In genomic region chr19:46428278-46429141, GRCh38 we compare ENCODE assay signal across 9 cellular contexts. TPM values are rescaled to one million over a fixed set of nuclear protein-coding genes. Genes with fewer than 3 reads are reported as not detected.
A peak's percentile ranks its signal among the peaks of the same experiment; 100 is the strongest.
DNase-seq lines count a peak whose midpoint lies in the region; ATAC-seq and TF ChIP-seq lines count a peak whose summit lies in the region.
"Had no signal": no experiment of that assay in that cellular context is flagged by ENCODE, and none has a peak within 500 bp of the region (broad histone marks: within the 10 kb centered on the region; RNA-seq: fewer than 3 reads in every experiment).

TSS of gene PNMA8C (minus strand) at chr19:46428936. CDS start at chr19:46428359, 577 bp downstream.

- intact Hi-C loops in left ventricle myocardium inferior (cut with micrococcal nuclease) (no loop called here), posterior cingulate gyrus (cut with DNase I) (loop anchor here (5.0 kb wide), 1 partner anchor 44 kb away; the partner anchor contains the start of gene PNMA8A)

- H3K9me3 Mint-ChIP-seq in activated naive CD8-positive, alpha-beta T cell treated with anti-CD3 and anti-CD28 coated beads, Interleukin-2, amount 50 U/mL, for 24 hours: no peaks in the 10 kb centered on the region

- H3K4me3 Mint-ChIP-seq in activated naive CD8-positive, alpha-beta T cell treated with anti-CD3 and anti-CD28 coated beads, Interleukin-2, amount 50 U/mL, for 24 hours: peak within 1 kb of the TSS; percentile 72

- TF ChIP-seq CTCF in left ventricle myocardium inferior (IDR thresholded peaks at IDR 0.05; ENCODE audit: borderline replicate concordance): no peak
- no peak for TF ChIP-seq CTCF in foreskin keratinocyte (conservative IDR thresholded peaks at IDR 0.05)

- H3K36me3 Mint-ChIP-seq in activated naive CD8-positive, alpha-beta T cell treated with anti-CD3 and anti-CD28 coated beads, Interleukin-2, amount 50 U/mL, for 24 hours (ENCODE audit: low read depth): no peaks in the 10 kb centered on the region

- peak within 1 kb of the TSS; percentile 32 for H3K4me3 ChIP-seq in left ventricle myocardium inferior

- H3K4me1 ChIP-seq in left ventricle myocardium inferior: peaks cover 31% of the 10 kb centered on the region
- peaks cover 6% of the 10 kb centered on the region for H3K4me1 ChIP-seq in foreskin keratinocyte

- no peaks in the 10 kb centered on the region for H3K9me3 ChIP-seq in left ventricle myocardium inferior (replicated peaks)

- H3K27ac Mint-ChIP-seq in activated naive CD8-positive, alpha-beta T cell treated with anti-CD3 and anti-CD28 coated beads, Interleukin-2, amount 50 U/mL, for 24 hours: peak within 1 kb of the TSS; percentile 59

- peaks cover 26% of the 10 kb centered on the region for H3K27me3 ChIP-seq in left ventricle myocardium inferior (ENCODE audit: low read depth)
- peaks cover 14% of the 10 kb centered on the region for H3K27me3 ChIP-seq in foreskin keratinocyte

- DNase-seq in H4 (ENCODE audit: low spot score): peak; percentile 68
- peak; percentile 46 to 53 for DNase-seq in SHP77 (lab: John Stamatoyannopoulos, UW)
- peak; percentile 69 for DNase-seq in activated naive CD8-positive, alpha-beta T cell treated with anti-CD3 and anti-CD28 coated beads, Interleukin-2, amount 50 U/mL, for 24 hours
- peak; percentile 75 for DNase-seq in left ventricle myocardium inferior
- peak; percentile 83 to 98 (median 90) for DNase-seq in posterior cingulate gyrus
- no peak for DNase-seq in foreskin keratinocyte

- peaks cover 32% of the 10 kb centered on the region for H3K4me1 Mint-ChIP-seq in activated naive CD8-positive, alpha-beta T cell treated with anti-CD3 and anti-CD28 coated beads, Interleukin-2, amount 50 U/mL, for 24 hours

- H3K27ac ChIP-seq in left ventricle myocardium inferior (replicated peaks): no peak within 1 kb of the TSS
- H3K27ac ChIP-seq in foreskin keratinocyte: no peak within 1 kb of the TSS

- H3K36me3 ChIP-seq in left ventricle myocardium inferior: no peaks in the 10 kb centered on the region

- peaks cover 77% of the 10 kb centered on the region for H3K27me3 Mint-ChIP-seq in activated naive CD8-positive, alpha-beta T cell treated with anti-CD3 and anti-CD28 coated beads, Interleukin-2, amount 50 U/mL, for 24 hours

- peak; percentile 35 for ATAC-seq in activated naive CD8-positive, alpha-beta T cell treated with anti-CD3 and anti-CD28 coated beads, Interleukin-2, amount 50 U/mL, for 24 hours
- ATAC-seq in foreskin keratinocyte (no peak), GM18511 (IDR thresholded peaks at IDR 0.05; ENCODE audit: unreplicated experiment) (no peak), GM21723 (IDR thresholded peaks at IDR 0.05; ENCODE audit: unreplicated experiment) (no peak)

RNA-seq across cellular contexts. Expression of gene PNMA8C, which starts in this region (rescaled TPM):
- not detected in 2 replicates for total RNA-seq in H4 (2014; rRNA removed; shearing (Covaris generic))
- total RNA-seq in left ventricle myocardium inferior: not detected
- total RNA-seq in foreskin keratinocyte: not detected in 2 replicates
- polyA plus RNA-seq in foreskin keratinocyte: not detected in 2 replicates
- total RNA-seq: NCI-H460 had no signal

Comparison
In these comparisons a context has a peak if more than half of its experiments do, and no peak if none do; other contexts are left out.
1. Peak in DNase-seq in H4; RNA of the gene not detected or under 1 TPM.
2. Peak in DNase-seq and H3K4me3 ChIP-seq in left ventricle myocardium inferior; RNA of the gene not detected or under 1 TPM.
3. DNase-seq: peak in SHP77 (2 of 2), activated naive CD8-positive, alpha-beta T cell treated with anti-CD3 and anti-CD28 coated beads, Interleukin-2, amount 50 U/mL, for 24 hours (single experiment) and posterior cingulate gyrus (10 of 10); none in foreskin keratinocyte (0 of 2).